Comparison of ENCODE assay signal across 25 cellular contexts in the genomic region with DNA sequence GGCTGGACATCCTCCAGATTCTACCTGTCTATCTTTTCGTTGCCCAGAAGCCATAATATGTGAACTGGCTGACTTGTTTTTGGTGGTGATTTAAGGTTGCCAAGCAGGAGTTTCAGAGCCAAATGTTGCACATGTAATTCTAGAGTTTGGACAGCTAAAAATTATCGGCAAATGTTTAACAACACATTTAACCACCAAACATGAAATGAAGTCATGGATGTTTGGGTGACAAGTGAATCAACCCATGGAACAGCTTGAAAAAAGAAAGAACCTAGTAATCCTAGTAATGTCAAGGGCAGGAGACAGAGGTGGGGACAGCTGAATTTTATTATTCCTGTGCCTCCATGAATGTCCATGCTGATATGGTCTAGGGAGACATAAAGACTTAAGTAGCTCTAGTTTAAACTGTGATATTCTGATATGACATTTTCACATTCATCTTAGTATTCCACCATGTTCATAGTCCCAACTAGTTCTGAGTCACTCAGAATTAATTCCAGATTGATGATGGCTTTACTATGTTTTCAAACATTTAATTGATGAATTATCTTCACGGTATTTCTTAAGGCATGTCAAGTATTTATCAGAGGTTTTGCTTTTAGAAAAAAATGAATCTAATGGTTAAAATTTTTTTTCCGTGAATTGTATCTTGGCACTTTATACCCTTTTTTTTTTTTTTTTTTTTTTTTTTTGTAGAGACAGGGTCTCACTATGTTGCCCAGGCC.
DNase-seq lines count a peak whose midpoint lies in the region; ATAC-seq, FAIRE-seq and TF ChIP-seq lines count a peak whose summit lies in the region.
"Had no signal": no experiment of that assay in that cellular context is flagged by ENCODE, and none has a peak within 500 bp of the region (broad histone marks: within the 10 kb centered on the region; RNA-seq: fewer than 3 reads in every experiment).

No MANE protein-coding gene starts in this region.

- H3K4me3 ChIP-seq in AG10803 (ENCODE audit: low read length) (no peak overlapping the region), GM23248 (no peak overlapping the region), keratinocyte (ENCODE audit: control insufficient read depth in 2 of 3, extremely low read depth in 1 of 3, insufficient read depth in 2 of 3, low read depth in 1 of 3, low read length in 3 of 3) (no peak overlapping the region), ascending aorta (no peak overlapping the region)
- H3K4me3 ChIP-seq: body of pancreas, heart right ventricle, tibial artery had no signal

- 17 to 19% methylated on average over 4 of the region's 4 CpGs for WGBS in GM23248 (ENCODE audit: low coverage in 1 of 2, low lambda C conversion rate in 2 of 2, missing lambda C conversion rate in 2 of 2), 2 experiments

- H3K27ac ChIP-seq in GM23248 (peak overlapping the region; percentile 40), keratinocyte (ENCODE audit: control insufficient read depth, insufficient read depth, low read length) (no peak overlapping the region), ascending aorta (no peak overlapping the region)
- H3K27ac ChIP-seq: body of pancreas, heart right ventricle, parathyroid adenoma, tibial artery, VCaP had no signal

- H3F3A ChIP-seq in GM23248 (ENCODE audit: insufficient read depth), result peaks cover 26% of the 10 kb centered on the region

- H2AFZ ChIP-seq in GM23248 (no peak overlapping the region), keratinocyte (ENCODE audit: control insufficient read depth, low read length) (peak overlapping the region; percentile 44)
- H2AFZ ChIP-seq: parathyroid adenoma had no signal

- H3K9me2 ChIP-seq in GM23248 (ENCODE audit: insufficient read depth), result no peaks in the 10 kb centered on the region

- no peaks in the 10 kb centered on the region for H3K9me1 ChIP-seq in keratinocyte (ENCODE audit: control insufficient read depth, extremely low read depth, insufficient read depth, low read length)

- ATAC-seq in GM18511 (IDR thresholded peaks at IDR 0.05; ENCODE audit: unreplicated experiment), result no peak
- ATAC-seq: body of pancreas, heart right ventricle, PC-3 had no signal

- H4K20me1 ChIP-seq in GM23248 (ENCODE audit: insufficient read depth) (no peaks in the 10 kb centered on the region), keratinocyte (ENCODE audit: control insufficient read depth, extremely low read depth, insufficient read depth, low read length) (no peaks in the 10 kb centered on the region)

- dilution Hi-C loops in keratinocyte (cut with MboI; ENCODE audit: extremely low pct_ligation_motif_present, low sequenced_read_pairs), result no loop called here

- DNase-seq in AG10803 (ENCODE audit: low read depth) (peak; percentile 80), GM23248 (peak; percentile 64), amniotic stem cell (lab: John Stamatoyannopoulos, UW) (peak; percentile 6), keratinocyte (ENCODE audit: low read depth, low spot score) (no peak), ascending aorta (ENCODE audit: low spot score in 2 of 2) (no peak)
- no peak for DNase-seq in activated CD4-positive, alpha-beta T cell treated with anti-CD3 and anti-CD28 coated beads for 48 hours
- DNase-seq: activated CD4-positive, alpha-beta T cell treated with anti-CD3 and anti-CD28 coated beads for 4 hours; activated gamma-delta T cell treated with Interleukin-2 at 50 U/mL for 16 hours; activated T-cell treated with anti-CD3 and anti-CD28 coated beads, Interleukin-2, amount 50 U/mL, for 1 hour; body of pancreas; CD4-positive, CD25-positive, alpha-beta regulatory T cell; H7; heart right ventricle; NCI-H1436; NCI-H2107; NCI-H446 treated with DMSO at 0.1 percent for 48 hours; PC-3; SHP77; stimulated activated CD4-positive, alpha-beta T cell treated with anti-CD3 and anti-CD28 coated beads, Interleukin-2, amount 100 ng/mL, for 24 hours; tibial artery had no signal

- H3K9me3 ChIP-seq in GM23248 (ENCODE audit: low read depth) (no peaks in the 10 kb centered on the region), keratinocyte (ENCODE audit: control insufficient read depth, low read depth, low read length) (no peaks in the 10 kb centered on the region), ascending aorta (no peaks in the 10 kb centered on the region)
- H3K9me3 ChIP-seq: body of pancreas, heart right ventricle, tibial artery had no signal

- H3K4me2 ChIP-seq in GM23248 (ENCODE audit: unreplicated experiment) (peak overlapping the region; percentile 45), keratinocyte (ENCODE audit: control insufficient read depth, extremely low read depth, insufficient read depth, low read depth, low read length) (peak overlapping the region; percentile 22)

- peaks cover 20% of the 10 kb centered on the region for H3K4me1 ChIP-seq in GM23248 (ENCODE audit: insufficient read depth)
- peaks cover 4% of the 10 kb centered on the region for H3K4me1 ChIP-seq in keratinocyte (ENCODE audit: control insufficient read depth, extremely low read depth, insufficient read depth, low read length)
- no peaks in the 10 kb centered on the region for H3K4me1 ChIP-seq in ascending aorta
- H3K4me1 ChIP-seq: body of pancreas, heart right ventricle, parathyroid adenoma, tibial artery had no signal

- H3K79me2 ChIP-seq in GM23248 (ENCODE audit: insufficient read depth) (no peaks in the 10 kb centered on the region), keratinocyte (ENCODE audit: control insufficient read depth, insufficient read depth, low read length) (no peaks in the 10 kb centered on the region)
- H3K79me2 ChIP-seq: parathyroid adenoma had no signal

- H3K9ac ChIP-seq in GM23248 (no peak overlapping the region), keratinocyte (ENCODE audit: control insufficient read depth, extremely low read depth, insufficient read depth, low read length) (no peak overlapping the region)
- H3K9ac ChIP-seq: parathyroid adenoma had no signal

- intact Hi-C loops in ascending aorta (cut with DNase I), result no loop called here

- peak; percentile 17 for FAIRE-seq in keratinocyte (lab: Jason Lieb, UNC)
- FAIRE-seq: endothelial cell of umbilical vein, GM19239 had no signal

- H3K27me3 ChIP-seq in GM23248 (replicated peaks; ENCODE audit: insufficient read depth), result no peaks in the 10 kb centered on the region
- H3K27me3 ChIP-seq in keratinocyte (ENCODE audit: control insufficient read depth, extremely low read depth, insufficient read depth, low read length), result no peaks in the 10 kb centered on the region
- no peaks in the 10 kb centered on the region for H3K27me3 ChIP-seq in ascending aorta
- H3K27me3 ChIP-seq: body of pancreas, heart right ventricle, tibial artery had no signal

- TF ChIP-seq CTCF in AG10803 (conservative IDR thresholded peaks at IDR 0.05; ENCODE audit: low read length) (no peak), keratinocyte (optimal IDR thresholded peaks at IDR 0.05 in 1 of 3, IDR thresholded peaks at IDR 0.05 in 1 of 3, conservative IDR thresholded peaks at IDR 0.05 in 1 of 3; ENCODE audit: extremely low read depth in 1 of 3, insufficient read depth in 2 of 3, low read length in 3 of 3) (no peak), ascending aorta (IDR thresholded peaks at IDR 0.05) (no peak)

- in situ Hi-C loops in GM23248 (cut with MboI), result no loop called here

- H3K36me3 ChIP-seq in GM23248 (ENCODE audit: low read depth) (no peaks in the 10 kb centered on the region), keratinocyte (ENCODE audit: control insufficient read depth in 2 of 2, extremely low read depth in 1 of 2, insufficient read depth in 2 of 2, low read length in 2 of 2) (no peaks in the 10 kb centered on the region), ascending aorta (no peaks in the 10 kb centered on the region)
- H3K36me3 ChIP-seq: heart right ventricle, tibial artery had no signal

Comparison
In these comparisons a context has a peak if more than half of its experiments do, and no peak if none do; other contexts are left out.
1. DNase-seq: peak in AG10803 (single experiment), GM23248 (single experiment) and amniotic stem cell (single experiment); none in keratinocyte (single experiment), activated CD4-positive, alpha-beta T cell treated with anti-CD3 and anti-CD28 coated beads for 48 hours (single experiment) and ascending aorta (0 of 2).